Comparison of ENCODE assay signal across 2 cellular contexts in the genomic region with DNA sequence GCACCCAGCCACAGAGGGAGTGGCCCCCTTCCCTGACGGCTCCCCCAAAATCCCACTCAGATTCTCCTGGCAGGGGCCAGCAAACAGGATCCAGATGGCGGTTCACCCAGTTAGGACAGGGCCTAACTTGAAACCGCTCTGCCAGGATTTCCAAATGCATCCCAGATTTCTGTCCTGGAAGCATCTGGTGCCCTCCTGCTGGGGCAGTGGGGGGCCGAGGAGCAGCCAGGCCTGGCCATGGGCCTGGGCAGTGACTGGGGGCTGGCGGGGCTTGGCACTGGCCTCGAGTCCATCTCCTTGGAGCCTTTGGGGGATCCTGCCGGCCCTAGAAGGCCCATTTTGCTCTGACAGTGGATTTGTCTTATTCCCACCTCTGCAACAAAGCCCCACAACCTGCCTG.
TF ChIP-seq lines count a peak whose summit lies in the region.

No MANE protein-coding gene starts in this region.

TF ChIP-seq in SK-N-SH, 30 proteins besides CTCF, POLR2A, EP300 and RAD21 (continued from another document):
- TF ChIP-seq, protein P1, sequence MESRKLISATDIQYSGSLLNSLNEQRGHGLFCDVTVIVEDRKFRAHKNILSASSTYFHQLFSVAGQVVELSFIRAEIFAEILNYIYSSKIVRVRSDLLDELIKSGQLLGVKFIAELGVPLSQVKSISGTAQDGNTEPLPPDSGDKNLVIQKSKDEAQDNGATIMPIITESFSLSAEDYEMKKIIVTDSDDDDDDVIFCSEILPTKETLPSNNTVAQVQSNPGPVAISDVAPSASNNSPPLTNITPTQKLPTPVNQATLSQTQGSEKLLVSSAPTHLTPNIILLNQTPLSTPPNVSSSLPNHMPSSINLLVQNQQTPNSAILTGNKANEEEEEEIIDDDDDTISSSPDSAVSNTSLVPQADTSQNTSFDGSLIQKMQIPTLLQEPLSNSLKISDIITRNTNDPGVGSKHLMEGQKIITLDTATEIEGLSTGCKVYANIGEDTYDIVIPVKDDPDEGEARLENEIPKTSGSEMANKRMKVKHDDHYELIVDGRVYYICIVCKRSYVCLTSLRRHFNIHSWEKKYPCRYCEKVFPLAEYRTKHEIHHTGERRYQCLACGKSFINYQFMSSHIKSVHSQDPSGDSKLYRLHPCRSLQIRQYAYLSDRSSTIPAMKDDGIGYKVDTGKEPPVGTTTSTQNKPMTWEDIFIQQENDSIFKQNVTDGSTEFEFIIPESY (IDR thresholded peaks at IDR 0.05; ENCODE audit: borderline replicate concordance, low read depth): no peak
- TF ChIP-seq RFX5 (IDR thresholded peaks at IDR 0.05; ENCODE audit: low read length) (no peak), YY1 (IDR thresholded peaks at IDR 0.05; ENCODE audit: low read depth) (no peak), ELF1 (IDR thresholded peaks at IDR 0.05) (no peak), GATA2 (CRISPR knock-in tag; IDR thresholded peaks at IDR 0.05) (no peak), RXRA (IDR thresholded peaks at IDR 0.05; ENCODE audit: borderline replicate concordance, low read depth) (no peak), FOXM1 (IDR thresholded peaks at IDR 0.05; ENCODE audit: low read depth) (no peak), SMC3 (IDR thresholded peaks at IDR 0.05; ENCODE audit: low read depth, low read length) (no peak), JUND (IDR thresholded peaks at IDR 0.05) (no peak), FOXJ3 (CRISPR knock-in tag; IDR thresholded peaks at IDR 0.05) (no peak), MEF2A (IDR thresholded peaks at IDR 0.05; ENCODE audit: borderline replicate concordance, low read depth) (no peak)
- TF ChIP-seq, protein P2, sequence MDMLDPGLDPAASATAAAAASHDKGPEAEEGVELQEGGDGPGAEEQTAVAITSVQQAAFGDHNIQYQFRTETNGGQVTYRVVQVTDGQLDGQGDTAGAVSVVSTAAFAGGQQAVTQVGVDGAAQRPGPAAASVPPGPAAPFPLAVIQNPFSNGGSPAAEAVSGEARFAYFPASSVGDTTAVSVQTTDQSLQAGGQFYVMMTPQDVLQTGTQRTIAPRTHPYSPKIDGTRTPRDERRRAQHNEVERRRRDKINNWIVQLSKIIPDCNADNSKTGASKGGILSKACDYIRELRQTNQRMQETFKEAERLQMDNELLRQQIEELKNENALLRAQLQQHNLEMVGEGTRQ (IDR thresholded peaks at IDR 0.05; ENCODE audit: borderline replicate concordance, low read depth, low read length): no peak

TF ChIP-seq in SK-N-SH treated with all-trans-retinoic acid at 6 μM for 48 hours, 23 proteins besides CTCF, POLR2A, EP300 and RAD21 (continued from another document):
- TF ChIP-seq, protein P3, sequence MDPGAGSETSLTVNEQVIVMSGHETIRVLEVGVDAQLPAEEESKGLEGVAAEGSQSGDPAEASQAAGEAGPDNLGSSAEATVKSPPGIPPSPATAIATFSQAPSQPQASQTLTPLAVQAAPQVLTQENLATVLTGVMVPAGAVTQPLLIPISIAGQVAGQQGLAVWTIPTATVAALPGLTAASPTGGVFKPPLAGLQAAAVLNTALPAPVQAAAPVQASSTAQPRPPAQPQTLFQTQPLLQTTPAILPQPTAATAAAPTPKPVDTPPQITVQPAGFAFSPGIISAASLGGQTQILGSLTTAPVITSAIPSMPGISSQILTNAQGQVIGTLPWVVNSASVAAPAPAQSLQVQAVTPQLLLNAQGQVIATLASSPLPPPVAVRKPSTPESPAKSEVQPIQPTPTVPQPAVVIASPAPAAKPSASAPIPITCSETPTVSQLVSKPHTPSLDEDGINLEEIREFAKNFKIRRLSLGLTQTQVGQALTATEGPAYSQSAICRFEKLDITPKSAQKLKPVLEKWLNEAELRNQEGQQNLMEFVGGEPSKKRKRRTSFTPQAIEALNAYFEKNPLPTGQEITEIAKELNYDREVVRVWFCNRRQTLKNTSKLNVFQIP (CRISPR knock-in tag; IDR thresholded peaks at IDR 0.05; ENCODE audit: borderline replicate concordance, low read depth): no peak
- TF ChIP-seq ZNF8 (CRISPR knock-in tag; IDR thresholded peaks at IDR 0.05) (no peak), ARNTL (CRISPR knock-in tag; IDR thresholded peaks at IDR 0.05; ENCODE audit: borderline replicate concordance, low read depth) (no peak), ZNF70 (CRISPR knock-in tag; IDR thresholded peaks at IDR 0.05) (no peak), ISL1 (CRISPR knock-in tag; IDR thresholded peaks at IDR 0.05) (no peak)
